In the genomic region with DNA sequence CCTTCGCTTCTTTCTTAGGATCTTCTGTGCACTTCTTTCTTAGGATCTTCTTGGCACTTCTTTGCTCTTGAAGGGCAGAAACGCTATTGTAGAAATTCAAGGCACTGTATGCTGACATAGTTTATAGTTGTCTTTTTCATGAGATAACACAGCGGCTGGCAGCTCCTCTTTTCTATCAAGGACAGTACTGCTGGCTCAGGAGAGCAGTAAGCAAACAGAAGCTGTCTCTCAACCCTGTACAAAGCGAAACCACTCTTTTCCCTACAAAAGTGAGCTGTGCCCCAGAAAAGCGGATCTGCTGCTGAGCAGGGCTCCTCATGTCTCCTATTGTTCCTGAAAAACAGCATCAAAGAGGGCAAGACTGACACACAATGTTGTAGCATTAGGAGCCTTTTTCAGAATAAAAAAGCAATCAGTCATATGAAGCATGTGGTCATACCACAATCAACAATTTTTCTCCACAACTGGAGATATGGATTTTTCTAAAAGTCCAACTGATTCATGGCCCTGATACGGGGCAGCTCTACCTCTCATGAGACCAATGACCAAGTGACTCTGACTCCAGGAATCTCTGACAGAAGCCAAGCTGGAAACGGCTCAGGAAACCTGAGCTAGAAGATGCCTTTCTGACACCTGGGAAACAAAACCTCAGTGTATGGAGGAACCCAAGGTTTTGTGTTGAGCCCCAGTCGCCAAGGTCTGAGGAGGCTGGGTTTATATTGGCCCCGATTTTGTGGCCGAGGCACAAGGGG, we compare ENCODE assay signal across 14 cellular contexts.
"Had no signal": no experiment of that assay in that cellular context is flagged by ENCODE, and none has a peak within 500 bp of the region (broad histone marks: within the 10 kb centered on the region; RNA-seq: fewer than 3 reads in every experiment).

No MANE protein-coding gene starts in this region.

- H3K36me3 ChIP-seq: cardiac muscle cell, gastroesophageal sphincter, lower lobe of right lung, neutrophil, upper lobe of right lung had no signal

- H3K27ac Mint-ChIP-seq: activated CD4-positive, alpha-beta memory T cell treated with anti-CD3 and anti-CD28 coated beads for 36 hours; activated naive CD8-positive, alpha-beta T cell treated with anti-CD3 and anti-CD28 coated beads, Interleukin-2, amount 10 ng/mL, durations not matched to agents 7 days and 5 days; naive thymus-derived CD4-positive, alpha-beta T cell had no signal

- H3K4me1 ChIP-seq: gastroesophageal sphincter, lower lobe of right lung, upper lobe of right lung had no signal

- ATAC-seq: gastroesophageal sphincter; lower lobe of right lung; naive thymus-derived CD4-positive, alpha-beta T cell; upper lobe of right lung had no signal

- H2AFZ ChIP-seq: hepatocyte had no signal

- H3K9me3 ChIP-seq: gastroesophageal sphincter, lower lobe of right lung, neutrophil, upper lobe of right lung had no signal

- H3K27ac ChIP-seq: cardiac muscle cell, gastroesophageal sphincter, hepatocyte, lower lobe of right lung, neutrophil, upper lobe of right lung had no signal

- DNase-seq: activated CD4-positive, alpha-beta memory T cell treated with anti-CD3 and anti-CD28 coated beads for 36 hours; activated gamma-delta T cell treated with Interleukin-2 at 50 U/mL for 16 hours; activated naive CD8-positive, alpha-beta T cell treated with anti-CD3 and anti-CD28 coated beads, Interleukin-2, amount 10 ng/mL, durations not matched to agents 7 days and 5 days; activated T-cell treated with anti-CD3 and anti-CD28 coated beads, Interleukin-2, amount 50 U/mL, for 48 hours; kidney glomerular epithelial cell; lower lobe of right lung; naive thymus-derived CD4-positive, alpha-beta T cell; stimulated activated CD4-positive, alpha-beta T cell treated with anti-CD3 and anti-CD28 coated beads, Interleukin-2, amount 100 ng/mL, for 48 hours; stimulated activated naive CD4-positive, alpha-beta T cell treated with Interleukin-2 at 50 U/mL for 16 hours; upper lobe of right lung had no signal

- H3K36me3 Mint-ChIP-seq: activated naive CD8-positive, alpha-beta T cell treated with anti-CD3 and anti-CD28 coated beads, Interleukin-2, amount 10 ng/mL, durations not matched to agents 7 days and 5 days had no signal

- H3K9me3 Mint-ChIP-seq: activated CD4-positive, alpha-beta memory T cell treated with anti-CD3 and anti-CD28 coated beads for 36 hours; activated naive CD8-positive, alpha-beta T cell treated with anti-CD3 and anti-CD28 coated beads, Interleukin-2, amount 10 ng/mL, durations not matched to agents 7 days and 5 days had no signal

- H3K4me3 Mint-ChIP-seq: activated CD4-positive, alpha-beta memory T cell treated with anti-CD3 and anti-CD28 coated beads for 36 hours; activated naive CD8-positive, alpha-beta T cell treated with anti-CD3 and anti-CD28 coated beads, Interleukin-2, amount 10 ng/mL, durations not matched to agents 7 days and 5 days; naive thymus-derived CD4-positive, alpha-beta T cell had no signal

- H3K79me2 ChIP-seq: hepatocyte had no signal

- H3K4me3 ChIP-seq: cardiac muscle cell, gastroesophageal sphincter, hepatocyte, lower lobe of right lung, upper lobe of right lung had no signal

- H3K27me3 ChIP-seq: cardiac muscle cell, gastroesophageal sphincter, hepatocyte, neutrophil, upper lobe of right lung had no signal

- H3K27me3 Mint-ChIP-seq: activated CD4-positive, alpha-beta memory T cell treated with anti-CD3 and anti-CD28 coated beads for 36 hours had no signal

- H3K4me1 Mint-ChIP-seq: activated naive CD8-positive, alpha-beta T cell treated with anti-CD3 and anti-CD28 coated beads, Interleukin-2, amount 10 ng/mL, durations not matched to agents 7 days and 5 days had no signal

- H3K4me2 ChIP-seq: hepatocyte had no signal
